Comparison of ENCODE assay signal across 12 cellular contexts in the genomic region with DNA sequence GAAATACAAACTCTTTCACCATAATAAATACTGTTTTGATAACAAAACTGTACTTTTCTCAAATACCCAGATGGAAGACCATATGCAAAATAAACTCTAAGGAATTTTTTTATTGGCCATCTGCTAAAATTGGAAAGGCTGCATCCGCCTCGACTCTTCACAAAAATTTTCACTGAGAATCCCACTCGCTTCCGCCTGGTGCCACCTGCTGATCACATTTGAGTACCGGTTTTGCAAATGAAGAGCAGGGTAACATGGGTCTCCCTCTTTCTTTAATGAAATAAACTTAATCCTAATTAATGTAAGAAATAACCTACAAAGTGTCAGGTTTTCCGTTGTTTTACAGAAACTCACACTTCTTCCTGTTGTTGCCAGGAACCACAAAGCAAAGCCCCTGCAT.
DNase-seq lines count a peak whose midpoint lies in the region; ATAC-seq, FAIRE-seq and TF ChIP-seq lines count a peak whose summit lies in the region.
"Had no signal": no experiment of that assay in that cellular context is flagged by ENCODE, and none has a peak within 500 bp of the region (broad histone marks: within the 10 kb centered on the region; RNA-seq: fewer than 3 reads in every experiment).

No MANE protein-coding gene starts in this region.

- no peak for ATAC-seq in pancreas
- ATAC-seq in HG03159 (IDR thresholded peaks at IDR 0.05; ENCODE audit: unreplicated experiment), result no peak
- ATAC-seq in HG03565 (IDR thresholded peaks at IDR 0.05; ENCODE audit: unreplicated experiment), result no peak
- no peak for ATAC-seq in GM21360 (IDR thresholded peaks at IDR 0.05; ENCODE audit: unreplicated experiment)

- H3K9me3 ChIP-seq in A673 (ENCODE audit: low read depth, low read length, poor library complexity, severe bottlenecking) (no peaks in the 10 kb centered on the region), H9 (ENCODE audit: control insufficient read depth, low read depth, low read length) (no peaks in the 10 kb centered on the region), liver (ENCODE audit: control insufficient read depth in 4 of 4, low read length in 3 of 4) (no peaks in the 10 kb centered on the region), pancreas (no peaks in the 10 kb centered on the region)

- intact Hi-C loops in A673 (cut with micrococcal nuclease; ENCODE audit: unreplicated experiment) (no loop called here), pancreas (cut with DNase I) (no loop called here)

- H4K5ac ChIP-seq in H9 (ENCODE audit: insufficient read length, low read depth, low read length), result no peak overlapping the region

- no peak overlapping the region for H3K23ac ChIP-seq in H9 (ENCODE audit: insufficient read length, low read depth, low read length)

- no peak overlapping the region for H2BK12ac ChIP-seq in H9 (ENCODE audit: insufficient read length, low read depth, low read length)

- no peak overlapping the region for H2AFZ ChIP-seq in H9 (ENCODE audit: low read length)

- no peak overlapping the region for H3K27ac ChIP-seq in A673 (ENCODE audit: low read depth, low read length, poor library complexity, severe bottlenecking)
- no peak overlapping the region for H3K27ac ChIP-seq in H9 (ENCODE audit: insufficient read length, low read depth, low read length)
- H3K27ac ChIP-seq in liver (ENCODE audit: low read depth in 1 of 2, low read length in 2 of 2), result no peak overlapping the region
- no peak overlapping the region for H3K27ac ChIP-seq in pancreas

- H3K27me3 ChIP-seq in A673 (replicated peaks; ENCODE audit: insufficient read depth, low read depth, low read length, poor library complexity) (no peaks in the 10 kb centered on the region), H9 (ENCODE audit: insufficient read depth, low read length) (no peaks in the 10 kb centered on the region), liver (ENCODE audit: control insufficient read depth in 4 of 4, insufficient read depth in 4 of 4, low read length in 3 of 4) (no peaks in the 10 kb centered on the region), pancreas (no peaks in the 10 kb centered on the region)

- no peak overlapping the region for H3K18ac ChIP-seq in H9 (ENCODE audit: insufficient read length, low read depth, low read length)

- no peak overlapping the region for H2BK5ac ChIP-seq in H9 (ENCODE audit: insufficient read length, low read length)

- H3T11ph ChIP-seq in H9 (ENCODE audit: low read length), result no peak overlapping the region

- H4K91ac ChIP-seq in H9 (ENCODE audit: insufficient read length, low read depth, low read length), result no peak overlapping the region

- H3K4me1 ChIP-seq in A673 (ENCODE audit: insufficient read depth, low read length, poor library complexity, severe bottlenecking) (no peaks in the 10 kb centered on the region), H9 (ENCODE audit: insufficient read depth, low read length) (peaks cover 12% of the 10 kb centered on the region), liver (ENCODE audit: control insufficient read depth in 4 of 4, insufficient read depth in 4 of 4, low read length in 3 of 4) (no peaks in the 10 kb centered on the region), pancreas (no peaks in the 10 kb centered on the region)

- H3K27ac Mint-ChIP-seq in H9, result no peak overlapping the region
- no peak overlapping the region for H3K27ac Mint-ChIP-seq in brain
- H3K27ac Mint-ChIP-seq: activated B cell treated with CpG ODN at 0.5 μM for 24 hours; CD4-positive, alpha-beta T cell had no signal

- TF ChIP-seq CTCF in A673 (conservative IDR thresholded peaks at IDR 0.05; ENCODE audit: low read depth, low read length), result peak; percentile 51; the same call in 1 of the 2 replicates
- peak; percentile 47; the same call in 2 of the 3 replicates for TF ChIP-seq CTCF in H9 (conservative IDR thresholded peaks at IDR 0.05)
- peak; percentile 51 to 64 for TF ChIP-seq CTCF in brain (conservative IDR thresholded peaks at IDR 0.05)
- TF ChIP-seq CTCF in liver (IDR thresholded peaks at IDR 0.05; ENCODE audit: low read depth, low read length, missing input control), result peak; percentile 30
- no peak for TF ChIP-seq CTCF in pancreas (IDR thresholded peaks at IDR 0.05)

- H3K4me3 Mint-ChIP-seq in H9 (no peak overlapping the region), brain (no peak overlapping the region)
- H3K4me3 Mint-ChIP-seq: activated B cell treated with CpG ODN at 0.5 μM for 24 hours; CD4-positive, alpha-beta T cell; naive B cell had no signal

- no peak overlapping the region for H3K14ac ChIP-seq in H9 (ENCODE audit: insufficient read depth, low read length)

- H3K27me3 Mint-ChIP-seq in H9 (ENCODE audit: low read depth) (peaks cover 36% of the 10 kb centered on the region), brain (peaks cover 4% of the 10 kb centered on the region)
- H3K27me3 Mint-ChIP-seq: activated B cell treated with CpG ODN at 0.5 μM for 24 hours; CD4-positive, alpha-beta T cell had no signal

- H3K4me3 ChIP-seq in A673 (ENCODE audit: low read depth, low read length, poor library complexity, severe bottlenecking) (no peak overlapping the region), liver (ENCODE audit: low read depth in 1 of 3, low read length in 3 of 3) (no peak overlapping the region), pancreas (no peak overlapping the region)

- H3K4me1 Mint-ChIP-seq in H9 (peaks cover 36 to 43% of the 10 kb centered on the region in 2 experiments), brain (peaks cover 38% of the 10 kb centered on the region)
- H3K4me1 Mint-ChIP-seq: activated B cell treated with CpG ODN at 0.5 μM for 24 hours, naive B cell had no signal

- H3K79me1 ChIP-seq in H9 (ENCODE audit: insufficient read depth, low read depth, low read length, poor library complexity, severe bottlenecking), result no peaks in the 10 kb centered on the region

- FAIRE-seq in pancreas (lab: Jason Lieb, UNC), result no peak

- no peak overlapping the region for H4K8ac ChIP-seq in H9 (replicated peaks; ENCODE audit: insufficient read length, low read depth, low read length)

- H3K56ac ChIP-seq in H9 (ENCODE audit: insufficient read length, low read depth, low read length), result no peak overlapping the region

- no CpG with 5 or more reads among the region's 6 CpGs for WGBS in H9 (ENCODE audit: extremely low coverage, insufficient read length, low lambda C conversion rate)
- WGBS in liver, result 54% methylated on average over 6 of the region's 6 CpGs
- WGBS in pancreas, 2 donors, result 63 to 65% methylated on average over 6 of the region's 6 CpGs

- H3K9ac ChIP-seq in H9 (ENCODE audit: extremely low read depth, insufficient read length, low read length) (no peak overlapping the region), liver (ENCODE audit: low read depth in 1 of 2, low read length in 2 of 2) (no peak overlapping the region)

- H2BK15ac ChIP-seq in H9 (ENCODE audit: low read depth, low read length), result no peak overlapping the region

- H3K36me3 Mint-ChIP-seq in H9 (ENCODE audit: insufficient read depth in 1 of 3, low read depth in 3 of 3), result no peaks in the 10 kb centered on the region
- no peaks in the 10 kb centered on the region for H3K36me3 Mint-ChIP-seq in brain

- no peaks in the 10 kb centered on the region for H3K9me3 Mint-ChIP-seq in H9
- H3K9me3 Mint-ChIP-seq in brain, result no peaks in the 10 kb centered on the region
- H3K9me3 Mint-ChIP-seq: activated B cell treated with CpG ODN at 0.5 μM for 24 hours; CD4-positive, alpha-beta T cell; naive B cell had no signal

- CTCF ChIA-PET in A673 (lab: Charles Lee), result no interaction called here

- POLR2A ChIA-PET in A673 (lab: Charles Lee; ENCODE audit: low non-redundant PET), result no interaction called here

- H2BK20ac ChIP-seq in H9 (ENCODE audit: low read depth, low read length, poor library complexity, severe bottlenecking), result no peak overlapping the region

- H3K23me2 ChIP-seq in H9 (ENCODE audit: insufficient read length, low read depth, low read length, poor library complexity, severe bottlenecking), result no peaks in the 10 kb centered on the region

- DNase-seq in A673 (ENCODE audit: low spot score) (peak; percentile 41), H9 (no peak), pancreas (no peak)
- DNase-seq: activated B cell treated with CpG ODN at 0.5 μM for 24 hours; CD4-positive, alpha-beta T cell; foreskin melanocyte; naive B cell had no signal

- no peaks in the 10 kb centered on the region for H3K79me2 ChIP-seq in H9 (ENCODE audit: insufficient read depth, low read length)

- TF ChIP-seq RAD21 in liver (IDR thresholded peaks at IDR 0.05), result peak; percentile 62 to 72

- H4K20me1 ChIP-seq in H9 (ENCODE audit: control insufficient read depth, insufficient read depth, insufficient read length), result no peaks in the 10 kb centered on the region

- H3K36me3 ChIP-seq in A673 (ENCODE audit: insufficient read depth, low read length, poor library complexity, severe bottlenecking) (no peaks in the 10 kb centered on the region), liver (ENCODE audit: control insufficient read depth in 4 of 4, insufficient read depth in 3 of 4, low read depth in 1 of 4, low read length in 3 of 4) (peaks cover 0 to 2% (median 0%) of the 10 kb centered on the region in 4 donors), pancreas (no peaks in the 10 kb centered on the region)

- no peak overlapping the region for H2BK120ac ChIP-seq in H9 (ENCODE audit: low read depth, low read length, poor library complexity, severe bottlenecking)

- no peak overlapping the region for H3K4ac ChIP-seq in H9 (ENCODE audit: low read depth, low read length)

- BruUV-seq in A673 (replicated peaks; lab: Mats Ljungman, UMichigan), result no TSS peak

- H3K4me2 ChIP-seq in H9 (ENCODE audit: insufficient read depth, insufficient read length, low read length), result no peak overlapping the region

- H2AK5ac ChIP-seq in H9 (ENCODE audit: insufficient read length, low read length), result no peak overlapping the region

TF ChIP-seq in liver, 16 proteins besides CTCF, POLR2A, EP300 and RAD21 (continues in another document):
- TF ChIP-seq FOXA1 (IDR thresholded peaks at IDR 0.05) (no peak), ATF3 (IDR thresholded peaks at IDR 0.05) (no peak), GABPA (IDR thresholded peaks at IDR 0.05 in 1 of 2, conservative IDR thresholded peaks at IDR 0.05 in 1 of 2) (no peak), RXRA (IDR thresholded peaks at IDR 0.05) (no peak), JUND (IDR thresholded peaks at IDR 0.05) (no peak), NR2F2 (IDR thresholded peaks at IDR 0.05) (no peak), HNF4A (conservative IDR thresholded peaks at IDR 0.05) (no peak), SP1 (IDR thresholded peaks at IDR 0.05) (no peak), YY1 (IDR thresholded peaks at IDR 0.05) (no peak), HNF4G (IDR thresholded peaks at IDR 0.05) (no peak), EGR1 (IDR thresholded peaks at IDR 0.05; ENCODE audit: low read depth in 2 of 2) (no peak)
- TF ChIP-seq, protein P1, sequence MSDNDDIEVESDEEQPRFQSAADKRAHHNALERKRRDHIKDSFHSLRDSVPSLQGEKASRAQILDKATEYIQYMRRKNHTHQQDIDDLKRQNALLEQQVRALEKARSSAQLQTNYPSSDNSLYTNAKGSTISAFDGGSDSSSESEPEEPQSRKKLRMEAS (IDR thresholded peaks at IDR 0.05), result no peak

Comparison
In these comparisons a context has a peak if more than half of its experiments do, and no peak if none do; other contexts are left out.
1. CTCF ChIP-seq: peak in A673 (single experiment), H9 (single experiment), brain (2 of 2) and liver (single experiment); none in pancreas (0 of 4).